ENCODE assay signal across 25 cellular contexts in the genomic region with DNA sequence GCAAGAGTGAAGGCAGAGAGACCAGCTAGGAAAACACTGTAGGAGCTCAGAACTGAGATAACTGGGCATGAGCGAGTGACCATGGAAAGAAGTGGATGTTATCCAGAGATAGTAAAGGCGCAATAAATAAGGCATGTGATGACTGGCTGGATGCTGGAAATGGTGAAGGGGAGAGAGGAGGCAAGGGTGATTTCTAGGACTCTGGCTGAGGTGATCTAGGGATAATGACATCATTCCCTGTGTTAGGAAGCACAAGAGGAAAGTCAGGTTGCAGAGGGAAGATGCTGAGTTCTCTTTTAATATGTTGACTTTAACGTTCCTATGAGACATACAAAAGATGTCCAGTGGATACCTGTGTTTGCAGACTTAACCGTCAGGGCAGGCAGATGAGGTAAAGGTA.
"Had no signal": no experiment of that assay in that cellular context is flagged by ENCODE, and none has a peak within 500 bp of the region (broad histone marks: within the 10 kb centered on the region; RNA-seq: fewer than 3 reads in every experiment).

No MANE protein-coding gene starts in this region.

- H3K27me3 ChIP-seq: esophagus squamous epithelium, gastrocnemius medialis, heart right ventricle, left lung had no signal

- ATAC-seq: effector memory CD8-positive, alpha-beta T cell; esophagus mucosa; gastrocnemius medialis; heart right ventricle; left cardiac atrium; left lung; left ventricle myocardium superior; lower lobe of right lung; mucosa of descending colon had no signal

- FAIRE-seq: endometrium, islet of Langerhans, keratinocyte had no signal

- H3K27ac ChIP-seq: epithelial cell of prostate, esophagus squamous epithelium, gastrocnemius medialis, heart right ventricle, left lung, lower lobe of right lung had no signal

- DNase-seq: cortex of kidney; effector CD8-positive, alpha-beta T cell; effector memory CD8-positive, alpha-beta T cell; endodermal cell; erythroblast; esophagus squamous epithelium; foreskin fibroblast; foreskin melanocyte; gastrocnemius medialis; glutamatergic neuron; head of caudate nucleus; heart right ventricle; hippocampal formation; left cardiac atrium; left lung; left ventricle myocardium superior; lower lobe of right lung; mesenchymal stem cell; mucosa of descending colon; naive B cell had no signal

- H3K36me3 ChIP-seq: esophagus squamous epithelium, gastrocnemius medialis, heart right ventricle, left lung, lower lobe of right lung had no signal

- H3K9me3 ChIP-seq: esophagus squamous epithelium, gastrocnemius medialis, heart right ventricle, left lung, lower lobe of right lung, mucosa of descending colon had no signal

- H3K4me3 ChIP-seq: esophagus squamous epithelium, gastrocnemius medialis, heart right ventricle, left lung, lower lobe of right lung, mucosa of descending colon had no signal

- H3K4me1 ChIP-seq: esophagus squamous epithelium, gastrocnemius medialis, heart right ventricle, left lung, lower lobe of right lung had no signal
